Comparison of ENCODE assay signal across 9 cellular contexts in genomic region chr4:56655209-56655626, GRCh38. TPM values are rescaled to one million over a fixed set of nuclear protein-coding genes. Genes with fewer than 3 reads are reported as not detected.
DNase-seq lines count a peak whose midpoint lies in the region; ATAC-seq lines count a peak whose summit lies in the region.
"Had no signal": no experiment of that assay in that cellular context is flagged by ENCODE, and none has a peak within 500 bp of the region (broad histone marks: within the 10 kb centered on the region; RNA-seq: fewer than 3 reads in every experiment).

No MANE protein-coding gene starts in this region.

- H3K36me3 Mint-ChIP-seq in stimulated activated effector memory CD8-positive, alpha-beta T cell treated with anti-CD3 and anti-CD28 coated beads, Interleukin-12 subunit alpha, Interleukin-12 subunit beta, amount 100 ng/mL, for 72 hours, result peaks cover 61% of the 10 kb centered on the region

- DNase-seq in DMS79 (lab: John Stamatoyannopoulos, UW) (peak; percentile 20), NCI-H1105 treated with DMSO at 0.1 percent for 48 hours (lab: John Stamatoyannopoulos, UW) (peak; percentile 16), cerebellum (ENCODE audit: low spot score) (peak; percentile 9), H4 (ENCODE audit: low spot score) (no peak), islet precursor cell (no peak)
- DNase-seq in stimulated activated effector memory CD8-positive, alpha-beta T cell treated with anti-CD3 and anti-CD28 coated beads, Interleukin-12 subunit alpha, Interleukin-12 subunit beta, amount 100 ng/mL, for 72 hours (ENCODE audit: low spot score in 2 of 2), result peak in 1 of 2 donors; percentile 61

- H3K4me1 Mint-ChIP-seq in stimulated activated effector memory CD8-positive, alpha-beta T cell treated with anti-CD3 and anti-CD28 coated beads, Interleukin-12 subunit alpha, Interleukin-12 subunit beta, amount 100 ng/mL, for 72 hours, result peaks cover 44% of the 10 kb centered on the region

- peak overlapping the region; percentile 97 for H3K4me3 Mint-ChIP-seq in stimulated activated effector memory CD8-positive, alpha-beta T cell treated with anti-CD3 and anti-CD28 coated beads, Interleukin-12 subunit alpha, Interleukin-12 subunit beta, amount 100 ng/mL, for 72 hours

- H3K9me3 Mint-ChIP-seq in stimulated activated effector memory CD8-positive, alpha-beta T cell treated with anti-CD3 and anti-CD28 coated beads, Interleukin-12 subunit alpha, Interleukin-12 subunit beta, amount 100 ng/mL, for 72 hours, result no peaks in the 10 kb centered on the region

- no peaks in the 10 kb centered on the region for H3K27me3 ChIP-seq in layer of hippocampus (ENCODE audit: control insufficient read depth, insufficient read depth, low read length)

- no peak for ATAC-seq in stimulated activated effector memory CD8-positive, alpha-beta T cell treated with anti-CD3 and anti-CD28 coated beads, Interleukin-12 subunit alpha, Interleukin-12 subunit beta, amount 100 ng/mL, for 72 hours
- ATAC-seq in HG02759 (IDR thresholded peaks at IDR 0.05; ENCODE audit: unreplicated experiment), result no peak

- peak overlapping the region; percentile 1 for H3K27ac ChIP-seq in layer of hippocampus (ENCODE audit: low read depth, low read length)
- H3K27ac ChIP-seq: KMS-11 had no signal

- peak overlapping the region; percentile 96 for H3K27ac Mint-ChIP-seq in stimulated activated effector memory CD8-positive, alpha-beta T cell treated with anti-CD3 and anti-CD28 coated beads, Interleukin-12 subunit alpha, Interleukin-12 subunit beta, amount 100 ng/mL, for 72 hours

RNA-seq across cellular contexts. Expression of gene HOPX, which starts 25.9 kb away (rescaled TPM):
- total RNA-seq in cerebellum, result 17.4 TPM
- not detected in 2 replicates for total RNA-seq in H4 (2014; rRNA removed; shearing (Covaris generic))

Comparison
In these comparisons a context has a peak if more than half of its experiments do, and no peak if none do; other contexts are left out.
1. DNase-seq: peak in DMS79 (single experiment), NCI-H1105 treated with DMSO at 0.1 percent for 48 hours (single experiment) and cerebellum (single experiment); none in H4 (single experiment) and islet precursor cell (single experiment).
2. RNA of gene HOPX, which starts 25.9 kb away (total RNA-seq): 17.4 TPM in cerebellum (single experiment); not detected in H4; every median in the first group is over 10 times any median in the second.